8 cellular contexts compared by ENCODE assay signal in genomic region chr22:36387664-36387913, GRCh38.
DNase-seq lines count a peak whose midpoint lies in the region; ATAC-seq and TF ChIP-seq lines count a peak whose summit lies in the region.

No MANE protein-coding gene starts in this region.

- H3K79me2 ChIP-seq in parathyroid adenoma, result peaks cover 17% of the 10 kb centered on the region

- TF ChIP-seq POLR2A in NB4 (IDR thresholded peaks at IDR 0.05; ENCODE audit: extremely low read depth, insufficient read length), result no peak

- in situ Hi-C loops in ACHN (cut with HindIII; ENCODE audit: low pct_ligation_motif_present, low pct_unique_long_range_greater_than_20kb, low sequenced_read_pairs) (no loop called here), GM13977 (cut with MboI; ENCODE audit: low pct_unique_long_range_greater_than_20kb, low sequenced_read_pairs, unreplicated experiment) (no loop called here)

- DNase-seq in NB4 (ENCODE audit: low read depth) (no peak), epithelial cell of prostate (ENCODE audit: low read depth, low spot score) (no peak), AML-193 (lab: John Stamatoyannopoulos, UW) (no peak), ACHN (no peak), GM13977 (ENCODE audit: low spot score) (no peak), anterior cingulate cortex (lab: John Stamatoyannopoulos, UW) (no peak)

- H3K27ac ChIP-seq in epithelial cell of prostate, result peak overlapping the region; percentile 95
- peak overlapping the region; percentile 79 for H3K27ac ChIP-seq in parathyroid adenoma

- TF ChIP-seq CTCF in NB4 (IDR thresholded peaks at IDR 0.05; ENCODE audit: low read depth, low read length), result no peak
- no peak for TF ChIP-seq CTCF in parathyroid adenoma (IDR thresholded peaks at IDR 0.05)
- no peak for TF ChIP-seq CTCF in GM13977 (IDR thresholded peaks at IDR 0.05; ENCODE audit: extremely low read depth, insufficient read depth, missing control alignments)

- peak overlapping the region; percentile 91 for H3K4me2 ChIP-seq in parathyroid adenoma (ENCODE audit: low read length)

- peak; percentile 9 for ATAC-seq in GM21367 (IDR thresholded peaks at IDR 0.05; ENCODE audit: unreplicated experiment)

- no peaks in the 10 kb centered on the region for H3K36me3 ChIP-seq in parathyroid adenoma (ENCODE audit: control insufficient read depth, insufficient read depth, low read length)

- H3K27me3 ChIP-seq in parathyroid adenoma (ENCODE audit: control insufficient read depth, insufficient read depth, low read length), result no peaks in the 10 kb centered on the region

- H3K9me3 ChIP-seq in parathyroid adenoma (ENCODE audit: control insufficient read depth, low read length), result no peaks in the 10 kb centered on the region

- peak overlapping the region; percentile 38 for H2AFZ ChIP-seq in parathyroid adenoma

- H3K4me1 ChIP-seq in parathyroid adenoma, result peaks cover 11% of the 10 kb centered on the region

- H3K4me3 ChIP-seq in NB4 (ENCODE audit: low read depth, low read length), result peak overlapping the region; percentile 91
- peak overlapping the region; percentile 53 for H3K4me3 ChIP-seq in parathyroid adenoma (ENCODE audit: low read depth, low read length)

- no peak overlapping the region for H3K9ac ChIP-seq in parathyroid adenoma
